In genomic region chr7:128497405-128497804, GRCh38 we compare ENCODE assay signal across 27 cellular contexts.
"Had no signal": no experiment of that assay in that cellular context is flagged by ENCODE, and none has a peak within 500 bp of the region (broad histone marks: within the 10 kb centered on the region; RNA-seq: fewer than 3 reads in every experiment).

No MANE protein-coding gene starts in this region.

- H3K4me1 Mint-ChIP-seq: activated CD4-positive, alpha-beta T cell treated with anti-CD3 and anti-CD28 coated beads, Interleukin-2, amount 10 ng/mL, durations not matched to agents 7 days and 5 days; activated T-helper 17 cell treated with anti-CD3 and anti-CD28 coated beads, Interleukin-2, amount 50 U/mL, for 72 hours; WTC11 had no signal

- ATAC-seq: activated CD8-positive, alpha-beta T cell treated with anti-CD3 and anti-CD28 coated beads for 36 hours; activated T-cell treated with anti-CD3 and anti-CD28 coated beads, Interleukin-2, amount 50 U/mL, for 4 hours; activated T-helper 17 cell treated with anti-CD3 and anti-CD28 coated beads, Interleukin-2, amount 50 U/mL, for 72 hours; effector memory CD8-positive, alpha-beta T cell; gastroesophageal sphincter; WTC11 had no signal

- H3K4me3 ChIP-seq: esophagus squamous epithelium, gastroesophageal sphincter had no signal

- H3K4me3 Mint-ChIP-seq: activated CD4-positive, alpha-beta T cell treated with anti-CD3 and anti-CD28 coated beads, Interleukin-2, amount 10 ng/mL, durations not matched to agents 7 days and 5 days; activated CD8-positive, alpha-beta T cell treated with anti-CD3 and anti-CD28 coated beads for 36 hours; activated naive CD8-positive, alpha-beta T cell; activated T-cell treated with anti-CD3 and anti-CD28 coated beads, Interleukin-2, amount 50 U/mL, for 4 hours; activated T-helper 17 cell treated with anti-CD3 and anti-CD28 coated beads, Interleukin-2, amount 50 U/mL, for 72 hours; effector memory CD8-positive, alpha-beta T cell; WTC11 had no signal

- H3K27ac Mint-ChIP-seq: activated CD4-positive, alpha-beta T cell treated with anti-CD3 and anti-CD28 coated beads, Interleukin-2, amount 10 ng/mL, durations not matched to agents 7 days and 5 days; activated CD8-positive, alpha-beta T cell treated with anti-CD3 and anti-CD28 coated beads for 36 hours; activated naive CD8-positive, alpha-beta T cell; activated T-helper 17 cell treated with anti-CD3 and anti-CD28 coated beads, Interleukin-2, amount 50 U/mL, for 72 hours; effector memory CD8-positive, alpha-beta T cell; WTC11 had no signal

- H3K27ac ChIP-seq: brain microvascular endothelial cell, epithelial cell of prostate, esophagus squamous epithelium, gastroesophageal sphincter had no signal

- DNase-seq: activated CD4-positive, alpha-beta T cell treated with anti-CD3 and anti-CD28 coated beads for 1 hour; activated CD4-positive, alpha-beta T cell treated with anti-CD3 and anti-CD28 coated beads for 4 hours; activated CD4-positive, alpha-beta T cell treated with anti-CD3 and anti-CD28 coated beads, Interleukin-2, amount 10 ng/mL, durations not matched to agents 7 days and 5 days; activated CD4-positive, alpha-beta T cell treated with anti-CD3 and anti-CD28 coated beads, Interleukin-2, amount 50 U/mL, for 4 hours; activated CD8-positive, alpha-beta memory T cell treated with anti-CD3 and anti-CD28 coated beads for 24 hours; activated CD8-positive, alpha-beta T cell treated with anti-CD3 and anti-CD28 coated beads for 36 hours; activated effector memory CD4-positive, alpha-beta T cell treated with Interleukin-2 at 50 U/mL for 16 hours; activated gamma-delta T cell treated with Interleukin-2 at 50 U/mL for 16 hours; activated naive CD4-positive, alpha-beta T cell treated with anti-CD3 and anti-CD28 coated beads, Interleukin-2, amount 50 U/mL, for 16 hours; activated naive CD4-positive, alpha-beta T cell treated with Interleukin-2 at 50 U/mL for 16 hours; activated T-cell treated with anti-CD3 and anti-CD28 coated beads, Interleukin-2, amount 50 U/mL, for 4 hours; amniotic stem cell; anterior cingulate cortex; brain microvascular endothelial cell; caudate nucleus; cortex of kidney; dermis blood vessel endothelial cell; effector CD4-positive, alpha-beta T cell; effector memory CD8-positive, alpha-beta T cell; esophagus squamous epithelium; foreskin melanocyte; T-helper 2 cell had no signal

- H3K9me3 ChIP-seq: esophagus squamous epithelium, gastroesophageal sphincter had no signal

- H3K27me3 ChIP-seq: brain microvascular endothelial cell, esophagus squamous epithelium, gastroesophageal sphincter had no signal

- H3K27me3 Mint-ChIP-seq: activated CD4-positive, alpha-beta T cell treated with anti-CD3 and anti-CD28 coated beads, Interleukin-2, amount 10 ng/mL, durations not matched to agents 7 days and 5 days; activated CD8-positive, alpha-beta T cell treated with anti-CD3 and anti-CD28 coated beads for 36 hours; activated naive CD8-positive, alpha-beta T cell; activated T-helper 17 cell treated with anti-CD3 and anti-CD28 coated beads, Interleukin-2, amount 50 U/mL, for 72 hours; effector memory CD8-positive, alpha-beta T cell had no signal

- H3K9me3 Mint-ChIP-seq: activated CD4-positive, alpha-beta T cell treated with anti-CD3 and anti-CD28 coated beads, Interleukin-2, amount 10 ng/mL, durations not matched to agents 7 days and 5 days; activated CD8-positive, alpha-beta T cell treated with anti-CD3 and anti-CD28 coated beads for 36 hours; activated T-cell treated with anti-CD3 and anti-CD28 coated beads, Interleukin-2, amount 50 U/mL, for 4 hours; activated T-helper 17 cell treated with anti-CD3 and anti-CD28 coated beads, Interleukin-2, amount 50 U/mL, for 72 hours; effector memory CD8-positive, alpha-beta T cell; WTC11 had no signal
